8 cellular contexts compared by ENCODE assay signal in the genomic region with DNA sequence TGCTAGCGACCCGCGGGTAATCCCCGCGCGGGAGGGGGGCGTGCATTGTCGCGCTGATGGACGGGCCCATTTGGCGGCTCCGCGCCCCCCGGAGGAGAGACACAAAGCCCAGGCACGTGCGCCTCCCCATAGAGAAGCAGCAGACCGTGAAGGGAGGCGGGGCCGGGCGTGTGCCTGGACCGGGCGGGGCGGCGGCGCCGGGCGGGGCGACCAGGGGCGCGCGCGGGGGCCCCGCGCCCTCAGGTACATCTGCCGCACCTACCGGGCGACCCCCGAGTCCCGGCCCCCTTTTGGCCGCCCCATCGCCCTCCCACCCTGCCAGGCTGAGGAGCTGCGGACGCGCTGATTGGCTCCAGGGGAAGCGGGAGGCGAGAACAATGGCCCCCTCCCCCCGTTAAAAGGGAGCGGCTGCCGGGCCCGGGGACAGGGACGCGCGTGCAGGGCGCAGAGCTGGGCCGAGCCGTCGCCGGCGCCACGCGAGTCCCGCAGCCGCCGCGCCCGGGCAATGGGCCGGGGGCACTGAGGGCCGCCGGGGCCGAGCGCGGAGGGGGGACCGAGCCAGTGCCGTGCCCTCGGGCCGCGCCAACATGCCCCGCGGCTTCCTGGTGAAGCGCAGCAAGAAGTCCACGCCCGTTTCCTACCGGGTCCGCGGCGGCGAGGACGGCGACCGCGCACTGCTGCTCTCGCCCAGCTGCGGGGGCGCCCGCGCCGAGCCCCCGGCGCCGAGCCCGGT. TPM values are rescaled to one million over a fixed set of nuclear protein-coding genes. Genes with fewer than 3 reads are reported as not detected.
DNase-seq lines count a peak whose midpoint lies in the region; ATAC-seq and TF ChIP-seq lines count a peak whose summit lies in the region.

A gene with protein sequence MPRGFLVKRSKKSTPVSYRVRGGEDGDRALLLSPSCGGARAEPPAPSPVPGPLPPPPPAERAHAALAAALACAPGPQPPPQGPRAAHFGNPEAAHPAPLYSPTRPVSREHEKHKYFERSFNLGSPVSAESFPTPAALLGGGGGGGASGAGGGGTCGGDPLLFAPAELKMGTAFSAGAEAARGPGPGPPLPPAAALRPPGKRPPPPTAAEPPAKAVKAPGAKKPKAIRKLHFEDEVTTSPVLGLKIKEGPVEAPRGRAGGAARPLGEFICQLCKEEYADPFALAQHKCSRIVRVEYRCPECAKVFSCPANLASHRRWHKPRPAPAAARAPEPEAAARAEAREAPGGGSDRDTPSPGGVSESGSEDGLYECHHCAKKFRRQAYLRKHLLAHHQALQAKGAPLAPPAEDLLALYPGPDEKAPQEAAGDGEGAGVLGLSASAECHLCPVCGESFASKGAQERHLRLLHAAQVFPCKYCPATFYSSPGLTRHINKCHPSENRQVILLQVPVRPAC (plus strand): TSS at position 424 of the 733 bp plus-strand sequence. CDS start 164 bp downstream, at position 588.

- H3K9me3 ChIP-seq in ectodermal cell (ENCODE audit: control insufficient read depth, low read length) (no peaks in the 10 kb centered on the region), prostate gland (no peaks in the 10 kb centered on the region)

- intact Hi-C loops in prostate gland (cut with DNase I): no loop called here

- ATAC-seq in HG02623 (IDR thresholded peaks at IDR 0.05; ENCODE audit: unreplicated experiment): no peak

- peaks cover 29% of the 10 kb centered on the region for H3K4me1 ChIP-seq in ectodermal cell (ENCODE audit: control insufficient read depth, insufficient read depth, low read length)
- H3K4me1 ChIP-seq in prostate gland (replicated peaks): peaks cover 10% of the 10 kb centered on the region

- TF ChIP-seq CTCF in prostate gland (IDR thresholded peaks at IDR 0.05): no peak

- no peak for TF ChIP-seq POLR2A in prostate gland (IDR thresholded peaks at IDR 0.05)

- H3K27me3 ChIP-seq in ectodermal cell (ENCODE audit: control insufficient read depth, insufficient read depth, low read length, poor library complexity, severe bottlenecking): peaks cover 100% of the 10 kb centered on the region
- peaks cover 62% of the 10 kb centered on the region for H3K27me3 ChIP-seq in prostate gland (replicated peaks; ENCODE audit: insufficient read depth)

- no peaks in the 10 kb centered on the region for H3K36me3 ChIP-seq in ectodermal cell (ENCODE audit: control insufficient read depth, insufficient read depth, low read length)
- H3K36me3 ChIP-seq in prostate gland: no peaks in the 10 kb centered on the region

- peak in 2 of 3 donors; percentile 39 to 40 for DNase-seq in stimulated activated CD4-positive, alpha-beta T cell treated with anti-CD3 and anti-CD28 coated beads, Interleukin-12 subunit alpha, Interleukin-12 subunit beta, amount 100 ng/mL, for 48 hours (ENCODE audit: low read depth in 2 of 3, low spot score in 1 of 3)
- no peak for DNase-seq in stimulated activated CD4-positive, alpha-beta T cell treated with anti-CD3 and anti-CD28 coated beads, Interleukin-12 subunit alpha, Interleukin-12 subunit beta, amount 100 ng/mL, for 4 hours
- DNase-seq in NCI-H82 (lab: John Stamatoyannopoulos, UW) (peak; percentile 94), prostate gland (ENCODE audit: low spot score) (no peak), GM19240 (ENCODE audit: insufficient read length, low spot score) (no peak), OCI-M1 (lab: John Stamatoyannopoulos, UW) (no peak)

- 0% methylated on average over 101 of the region's 101 CpGs for WGBS in ectodermal cell, 2 experiments
- WGBS in prostate gland: under 1% methylated on average over 28 of the region's 101 CpGs

- H3K4me3 ChIP-seq in ectodermal cell (ENCODE audit: insufficient read depth, low read depth, low read length) (peak within 1 kb of the TSS; percentile 40), prostate gland (peak within 1 kb of the TSS; percentile 8 to 21)

- H3K27ac ChIP-seq in ectodermal cell (ENCODE audit: insufficient read depth, low read depth, low read length, poor library complexity, severe bottlenecking): peak within 1 kb of the TSS; percentile 67
- no peak within 1 kb of the TSS for H3K27ac ChIP-seq in prostate gland

RNA-seq across cellular contexts. Expression of the gene that starts here (rescaled TPM):
- polyA plus RNA-seq in ectodermal cell (2013, experiment 1 of 4): 2.2 TPM
- 3.1 TPM for polyA plus RNA-seq in ectodermal cell (2013, experiment 2 of 4)
- polyA plus RNA-seq in ectodermal cell (2013, experiment 3 of 4): 4.7 TPM
- polyA plus RNA-seq in ectodermal cell (2013, experiment 4 of 4): 5.8 TPM
- 1 to 10 TPM in 1 of 2 donors, under 1 TPM in 1; 0.82 to 1.5 TPM for total RNA-seq in prostate gland

Comparison
In these comparisons a context has a peak if more than half of its experiments do, and no peak if none do; other contexts are left out.
1. DNase-seq: peak in stimulated activated CD4-positive, alpha-beta T cell treated with anti-CD3 and anti-CD28 coated beads, Interleukin-12 subunit alpha, Interleukin-12 subunit beta, amount 100 ng/mL, for 48 hours (2 of 3) and NCI-H82 (single experiment); none in stimulated activated CD4-positive, alpha-beta T cell treated with anti-CD3 and anti-CD28 coated beads, Interleukin-12 subunit alpha, Interleukin-12 subunit beta, amount 100 ng/mL, for 4 hours (single experiment), prostate gland (single experiment), GM19240 (single experiment) and OCI-M1 (single experiment).